ENCODE assay signal across 8 cellular contexts in genomic region chr1:154961207-154961496, GRCh38. TPM values are rescaled to one million over a fixed set of nuclear protein-coding genes. Genes with fewer than 3 reads are reported as not detected.
A peak's percentile ranks its signal among the peaks of the same experiment; 100 is the strongest.
DNase-seq lines count a peak whose midpoint lies in the region; ATAC-seq and TF ChIP-seq lines count a peak whose summit lies in the region.

No MANE protein-coding gene starts in this region.

- no peaks in the 10 kb centered on the region for H3K9me3 Mint-ChIP-seq in CD4-positive, CD25-positive, alpha-beta regulatory T cell
- no peaks in the 10 kb centered on the region for H3K9me3 Mint-ChIP-seq in central memory CD8-positive, alpha-beta T cell
- no peaks in the 10 kb centered on the region for H3K9me3 Mint-ChIP-seq in natural killer cell

- H3K4me3 ChIP-seq in CD4-positive, CD25-positive, alpha-beta regulatory T cell (ENCODE audit: low read depth, low read length), result peak overlapping the region; percentile 85

- no peak for DNase-seq in CD4-positive, CD25-positive, alpha-beta regulatory T cell
- DNase-seq in NCI-H1694 (lab: John Stamatoyannopoulos, UW) (peak; percentile 57), natural killer cell (no peak), NCI-H1092 (lab: John Stamatoyannopoulos, UW) (no peak)
- DNase-seq in central memory CD8-positive, alpha-beta T cell (ENCODE audit: low spot score in 2 of 2), result no peak

- peaks cover 6 to 60% (median 28%) of the 10 kb centered on the region in 4 donors for H3K4me1 Mint-ChIP-seq in CD4-positive, CD25-positive, alpha-beta regulatory T cell
- peaks cover 30% of the 10 kb centered on the region for H3K4me1 Mint-ChIP-seq in central memory CD8-positive, alpha-beta T cell
- peaks cover 24 to 34% of the 10 kb centered on the region in 2 donors for H3K4me1 Mint-ChIP-seq in natural killer cell

- no peaks in the 10 kb centered on the region for H3K9me3 ChIP-seq in CD4-positive, CD25-positive, alpha-beta regulatory T cell (ENCODE audit: control insufficient read depth in 2 of 2, low read length in 2 of 2)

- peaks cover under 1% of the 10 kb centered on the region for H3K27me3 Mint-ChIP-seq in CD4-positive, CD25-positive, alpha-beta regulatory T cell
- no peaks in the 10 kb centered on the region for H3K27me3 Mint-ChIP-seq in central memory CD8-positive, alpha-beta T cell
- no peaks in the 10 kb centered on the region for H3K27me3 Mint-ChIP-seq in natural killer cell (ENCODE audit: low read depth in 2 of 2)

- peak overlapping the region; percentile 92 for H3K27ac ChIP-seq in CD4-positive, CD25-positive, alpha-beta regulatory T cell (ENCODE audit: insufficient read depth, low read length, poor library complexity, severe bottlenecking)

- H3K36me3 Mint-ChIP-seq in CD4-positive, CD25-positive, alpha-beta regulatory T cell, result peaks cover 13% of the 10 kb centered on the region
- peaks cover 33% of the 10 kb centered on the region for H3K36me3 Mint-ChIP-seq in central memory CD8-positive, alpha-beta T cell (ENCODE audit: insufficient read depth)
- no peaks in the 10 kb centered on the region for H3K36me3 Mint-ChIP-seq in natural killer cell

- H3K27me3 ChIP-seq in CD4-positive, CD25-positive, alpha-beta regulatory T cell (ENCODE audit: control insufficient read depth, insufficient read depth, low read length), result no peaks in the 10 kb centered on the region

- peak overlapping the region; percentile 91 to 97 (median 96) for H3K27ac Mint-ChIP-seq in CD4-positive, CD25-positive, alpha-beta regulatory T cell
- peak overlapping the region; percentile 86 for H3K27ac Mint-ChIP-seq in central memory CD8-positive, alpha-beta T cell (ENCODE audit: low read depth)
- H3K27ac Mint-ChIP-seq in natural killer cell, result peak overlapping the region; percentile 88

- H3K4me1 ChIP-seq in CD4-positive, CD25-positive, alpha-beta regulatory T cell (ENCODE audit: control insufficient read depth, insufficient read depth, low read length, poor library complexity, severe bottlenecking), result peaks cover 48% of the 10 kb centered on the region

- H3K36me3 ChIP-seq in CD4-positive, CD25-positive, alpha-beta regulatory T cell (ENCODE audit: control insufficient read depth, insufficient read depth, low read length), result peaks cover 45% of the 10 kb centered on the region

- H3K4me3 Mint-ChIP-seq in CD4-positive, CD25-positive, alpha-beta regulatory T cell, result peak overlapping the region; percentile 96 to 98 (median 97)
- H3K4me3 Mint-ChIP-seq in central memory CD8-positive, alpha-beta T cell, result peak overlapping the region; percentile 81
- peak overlapping the region; percentile 91 for H3K4me3 Mint-ChIP-seq in natural killer cell

- no peak for TF ChIP-seq CTCF in natural killer cell (IDR thresholded peaks at IDR 0.05)

- intact Hi-C loops in natural killer cell (cut with micrococcal nuclease), result loop anchor here (2.0 kb wide), 1 partner anchor 38 kb away; no protein-coding TSS in a partner anchor

- ATAC-seq in CD4-positive, CD25-positive, alpha-beta regulatory T cell (ENCODE audit: low read depth in 2 of 2), result no peak
- no peak for ATAC-seq in central memory CD8-positive, alpha-beta T cell (replicated peaks; ENCODE audit: extremely low read depth, poor library complexity, severe bottlenecking)
- no peak for ATAC-seq in natural killer cell
- no peak for ATAC-seq in HG02678 (IDR thresholded peaks at IDR 0.05; ENCODE audit: unreplicated experiment)
- no peak for ATAC-seq in HG02973 (IDR thresholded peaks at IDR 0.05; ENCODE audit: unreplicated experiment)
- ATAC-seq in HG02885 (IDR thresholded peaks at IDR 0.05; ENCODE audit: poor library complexity, unreplicated experiment), result no peak

RNA-seq across cellular contexts. Expression of gene PYGO2, which starts 0.4 kb away (rescaled TPM):
- total RNA-seq in CD4-positive, CD25-positive, alpha-beta regulatory T cell, result 41.9 TPM
- 10 to 100 TPM; 30.2 to 47.3 (median 46.9) TPM for polyA plus RNA-seq in CD4-positive, CD25-positive, alpha-beta regulatory T cell
- 10 to 100 TPM; 21.6 to 32.1 (median 27.5) TPM for total RNA-seq in natural killer cell

RNA-seq across cellular contexts. Expression of gene PBXIP1, which starts 5.3 kb away (rescaled TPM):
- total RNA-seq in CD4-positive, CD25-positive, alpha-beta regulatory T cell, result 774 TPM
- polyA plus RNA-seq in CD4-positive, CD25-positive, alpha-beta regulatory T cell, result 100 to 1,000 TPM; 349 to 464 (median 399) TPM
- total RNA-seq in natural killer cell, result 100 to 1,000 TPM; 158 to 200 (median 197) TPM

RNA-seq across cellular contexts. Expression of gene SHC1, which starts 9.4 kb away (rescaled TPM):
- 71.3 TPM for total RNA-seq in CD4-positive, CD25-positive, alpha-beta regulatory T cell
- polyA plus RNA-seq in CD4-positive, CD25-positive, alpha-beta regulatory T cell, result 10 to 100 TPM; 27.0 to 40.3 (median 30.3) TPM
- total RNA-seq in natural killer cell, result 100 to 1,000 TPM in 1 of 3 donors, 10 to 100 TPM in 2; 94.6 to 112 (median 96.8) TPM

RNA-seq across cellular contexts. Expression of gene CKS1B, which starts 13.3 kb away (rescaled TPM):
- 8.5 TPM for total RNA-seq in CD4-positive, CD25-positive, alpha-beta regulatory T cell
- polyA plus RNA-seq in CD4-positive, CD25-positive, alpha-beta regulatory T cell, result 10 to 100 TPM; 51.3 to 60.0 (median 56.4) TPM
- 10 to 100 TPM in 2 of 3 donors, 1 to 10 TPM in 1; 8.5 to 13.0 (median 12.9) TPM for total RNA-seq in natural killer cell

RNA-seq across cellular contexts. Expression of gene FLAD1, which starts 22.0 kb away (rescaled TPM):
- 39.1 TPM for total RNA-seq in CD4-positive, CD25-positive, alpha-beta regulatory T cell
- polyA plus RNA-seq in CD4-positive, CD25-positive, alpha-beta regulatory T cell, result 10 to 100 TPM; 41.0 to 60.3 (median 44.0) TPM
- 10 to 100 TPM; 32.1 to 47.6 (median 38.7) TPM for total RNA-seq in natural killer cell
